In genomic region chr1:109473284-109474057, GRCh38 we compare ENCODE assay signal across 3 cellular contexts. TPM values are rescaled to one million over a fixed set of nuclear protein-coding genes. Genes with fewer than 3 reads are reported as not detected.
"Had no signal": no experiment of that assay in that cellular context is flagged by ENCODE, and none has a peak within 500 bp of the region (broad histone marks: within the 10 kb centered on the region; RNA-seq: fewer than 3 reads in every experiment).

No MANE protein-coding gene starts in this region.

RNA-seq across cellular contexts. Expression of gene SYPL2, which starts 7.1 kb away (rescaled TPM):
- total RNA-seq: OCI-LY7, PC-3 had no signal
- polyA plus RNA-seq: IgD-negative memory B cell had no signal
